Comparison of ENCODE assay signal across 23 cellular contexts in the genomic region with DNA sequence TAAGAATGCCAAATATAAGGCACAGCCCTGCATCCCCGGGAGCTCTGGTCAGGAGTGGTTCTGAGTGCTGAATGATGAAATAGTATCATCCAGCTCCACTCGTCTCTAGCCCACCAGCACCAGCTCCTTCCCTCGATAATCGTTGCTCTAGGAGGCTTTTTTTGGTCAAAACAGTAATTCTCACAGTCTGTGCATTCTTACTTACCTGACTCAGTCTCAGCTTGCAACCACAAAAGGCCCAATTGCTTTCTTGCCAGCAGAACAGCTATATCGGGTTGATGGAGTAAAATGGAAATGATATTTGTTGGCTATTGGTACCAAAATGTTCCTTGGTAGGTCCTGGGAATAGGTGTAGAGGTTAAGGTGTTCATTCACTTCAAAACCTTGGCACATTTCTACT.
"Had no signal": no experiment of that assay in that cellular context is flagged by ENCODE, and none has a peak within 500 bp of the region (broad histone marks: within the 10 kb centered on the region; RNA-seq: fewer than 3 reads in every experiment).

No MANE protein-coding gene starts in this region.

- ATAC-seq: HepG2 had no signal

- H3K9me3 ChIP-seq: SJSA1 had no signal

- H3K4me1 ChIP-seq: SJSA1 had no signal

- H3K4me3 ChIP-seq: SJSA1, SK-N-MC had no signal

- H3K36me3 ChIP-seq: SJSA1 had no signal

- H3K27ac ChIP-seq: SJSA1, SK-N-MC had no signal

- DNase-seq: IMR-90, Karpas-422, KG1, MM.1S, NCI-H1092 treated with DMSO at 0.1 percent for 48 hours, NCI-H1436, NCI-H187, NCI-H2029, NCI-H2081 treated with DMSO at 0.1 percent for 48 hours, NCI-H2171, NCI-H226, NCI-H446, NCI-H510A, NCI-H524 treated with DMSO at 0.1 percent for 48 hours, NCI-H69, NCI-H774, Right ventricle myocardium superior, RPMI8226, SIG-M5 had no signal

- FAIRE-seq: HepG2, RCC 7860 had no signal
